Comparison of ENCODE assay signal across 20 cellular contexts in the genomic region with DNA sequence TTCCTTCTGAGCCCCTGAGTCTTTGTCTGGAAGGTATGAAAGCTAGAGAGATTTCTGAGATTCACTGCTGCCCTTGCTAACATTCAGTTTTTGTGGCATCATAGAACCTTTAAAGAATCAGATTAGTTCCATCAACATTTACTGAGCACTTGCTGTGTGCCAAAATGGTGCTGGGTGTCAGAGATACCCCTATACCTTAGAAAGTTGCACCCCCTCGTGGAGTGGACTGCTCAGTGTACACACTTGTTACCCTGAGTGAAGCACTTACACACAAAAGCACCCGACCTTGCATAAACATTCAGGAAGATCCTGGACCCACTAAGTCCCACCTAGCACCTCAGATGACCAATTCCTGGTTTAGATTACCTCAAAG.
DNase-seq lines count a peak whose midpoint lies in the region; ATAC-seq, FAIRE-seq and TF ChIP-seq lines count a peak whose summit lies in the region.
"Had no signal": no experiment of that assay in that cellular context is flagged by ENCODE, and none has a peak within 500 bp of the region (broad histone marks: within the 10 kb centered on the region; RNA-seq: fewer than 3 reads in every experiment).

No MANE protein-coding gene starts in this region.

- H3K4me2 ChIP-seq in OCI-LY3 (ENCODE audit: low read length), result peak overlapping the region; percentile 6; the same call in 1 of the 2 replicates
- no peak overlapping the region for H3K4me2 ChIP-seq in GM12878 (ENCODE audit: control insufficient read depth, insufficient read depth)

- H3K4me1 Mint-ChIP-seq in stimulated activated naive B cell treated with anti-CD40 and anti-IgM and Interleukin-4, amounts not matched to agents 10 μg/mL and 1 μg/mL and 100 μg/mL, for 72 hours, result no peaks in the 10 kb centered on the region
- H3K4me1 Mint-ChIP-seq in effector memory CD8-positive, alpha-beta T cell (ENCODE audit: low read depth in 2 of 2), result no peaks in the 10 kb centered on the region
- H3K4me1 Mint-ChIP-seq: T-cell had no signal

- H3K9me3 ChIP-seq in OCI-LY3 (ENCODE audit: insufficient read depth, low read length), result no peaks in the 10 kb centered on the region
- H3K9me3 ChIP-seq in GM12878 (replicated peaks; ENCODE audit: control insufficient read depth, insufficient read depth, low read length), result no peaks in the 10 kb centered on the region
- H3K9me3 ChIP-seq in stomach, result no peaks in the 10 kb centered on the region
- H3K9me3 ChIP-seq: Peyer's patch had no signal

- no peaks in the 10 kb centered on the region for H3K9me3 Mint-ChIP-seq in stimulated activated naive B cell treated with anti-CD40 and anti-IgM and Interleukin-4, amounts not matched to agents 10 μg/mL and 1 μg/mL and 100 μg/mL, for 72 hours
- no peaks in the 10 kb centered on the region for H3K9me3 Mint-ChIP-seq in effector memory CD8-positive, alpha-beta T cell
- H3K9me3 Mint-ChIP-seq: T-cell had no signal

- H3K4me1 ChIP-seq in OCI-LY3 (ENCODE audit: low read length), result peaks cover 38% of the 10 kb centered on the region
- H3K4me1 ChIP-seq in GM12878 (ENCODE audit: control insufficient read depth, insufficient read depth, low read length), result no peaks in the 10 kb centered on the region
- no peaks in the 10 kb centered on the region for H3K4me1 ChIP-seq in stomach
- H3K4me1 ChIP-seq: Peyer's patch had no signal

- no TSS peak for BruUV-seq in GM12878 (replicated peaks; lab: Mats Ljungman, UMichigan)

- H3K27ac Mint-ChIP-seq in stimulated activated naive B cell treated with anti-CD40 and anti-IgM and Interleukin-4, amounts not matched to agents 10 μg/mL and 1 μg/mL and 100 μg/mL, for 72 hours, result no peak overlapping the region
- H3K27ac Mint-ChIP-seq in effector memory CD8-positive, alpha-beta T cell, result no peak overlapping the region
- H3K27ac Mint-ChIP-seq: T-cell had no signal

- no peak for FAIRE-seq in GM12878 (lab: Jason Lieb, UNC)

- no peak overlapping the region for H3K4me3 ChIP-seq in GM12865 (ENCODE audit: low read depth, low read length)
- no peak overlapping the region for H3K4me3 ChIP-seq in OCI-LY3 (ENCODE audit: low read length)
- no peak overlapping the region for H3K4me3 ChIP-seq in GM12878
- H3K4me3 ChIP-seq in stomach, result no peak overlapping the region
- H3K4me3 ChIP-seq: Peyer's patch, SK-N-MC had no signal

- DNase-seq in GM12865 (ENCODE audit: low read depth), result peak; percentile 15
- DNase-seq in GM12878 (ENCODE audit: low read depth, low spot score), result no peak
- peak; percentile 29 for DNase-seq in stomach
- no peak for DNase-seq in cardiac septum (ENCODE audit: low spot score)
- DNase-seq in stimulated activated naive B cell treated with anti-CD40 and anti-IgM and Interleukin-4, amounts not matched to agents 10 μg/mL and 1 μg/mL and 100 μg/mL, for 72 hours, result no peak
- no peak for DNase-seq in effector memory CD8-positive, alpha-beta T cell
- DNase-seq: ACHN, GDM1, GOT3, NCI-H1105, NCI-H1694 treated with DMSO at 0.1 percent for 48 hours, NCI-H510A, Peyer's patch, T-cell had no signal

- H2AFZ ChIP-seq in OCI-LY3 (ENCODE audit: low read depth, low read length) (peak overlapping the region; percentile 42; the same call in 1 of the 2 replicates), GM12878 (ENCODE audit: control insufficient read depth, low read depth, low read length) (no peak overlapping the region)

- H3K27me3 ChIP-seq in OCI-LY3 (ENCODE audit: low read depth, low read length), result peaks cover 5% of the 10 kb centered on the region; the same call in 1 of the 2 replicates
- no peaks in the 10 kb centered on the region; a peak in 1 of 4 replicates for H3K27me3 ChIP-seq in GM12878 (replicated peaks in 1 of 2; ENCODE audit: control insufficient read depth in 2 of 2, insufficient read depth in 2 of 2, low read length in 1 of 2)
- peaks cover 0 to 19% (median 0%) of the 10 kb centered on the region in 3 donors for H3K27me3 ChIP-seq in stomach
- H3K27me3 ChIP-seq: Peyer's patch had no signal

- WGBS in GM12878 (ENCODE audit: insufficient coverage, insufficient replicate concordance, low lambda C conversion rate, missing lambda C conversion rate), result 3% methylated on average over 2 of the region's 2 CpGs
- WGBS in stomach, 5 donors, result 30 to 48% (median 44%) methylated on average over 2 of the region's 2 CpGs

- SMC1A ChIA-PET in GM12878 (lab: Charles Lee; ENCODE audit: uncharacterized antibody, unreplicated experiment), result interaction anchor here (1.0 kb wide), 1 partner anchor 21 kb away, joined by 3 read pairs; no protein-coding TSS in a partner anchor

- H3K4me3 Mint-ChIP-seq in stimulated activated naive B cell treated with anti-CD40 and anti-IgM and Interleukin-4, amounts not matched to agents 10 μg/mL and 1 μg/mL and 100 μg/mL, for 72 hours, result no peak overlapping the region
- H3K4me3 Mint-ChIP-seq in effector memory CD8-positive, alpha-beta T cell, result no peak overlapping the region
- H3K4me3 Mint-ChIP-seq: T-cell had no signal

- no peaks in the 10 kb centered on the region for H3K36me3 ChIP-seq in OCI-LY3 (replicated peaks; ENCODE audit: low read depth, low read length)
- H3K36me3 ChIP-seq in GM12878 (ENCODE audit: control insufficient read depth in 2 of 2, insufficient read depth in 2 of 2, low read length in 1 of 2), result no peaks in the 10 kb centered on the region
- no peaks in the 10 kb centered on the region for H3K36me3 ChIP-seq in stomach
- H3K36me3 ChIP-seq: Peyer's patch had no signal

- TF ChIP-seq EP300 in GM12878 (IDR thresholded peaks at IDR 0.05; ENCODE audit: borderline replicate concordance in 1 of 2, control insufficient read depth in 1 of 2, low read depth in 2 of 2, low read length in 2 of 2) (no peak), stomach (IDR thresholded peaks at IDR 0.05) (no peak)

- TF ChIP-seq POLR2A in GM12878 (IDR thresholded peaks at IDR 0.05; ENCODE audit: low read depth, low read length), result no peak
- TF ChIP-seq POLR2A in stomach (IDR thresholded peaks at IDR 0.05), result no peak

- RAD21 ChIA-PET in GM12878 (lab: Charles Lee; ENCODE audit: unreplicated experiment), result no interaction called here

- peak; percentile 1 for TF ChIP-seq CTCF in GM12865 (IDR thresholded peaks at IDR 0.05; ENCODE audit: insufficient read depth, low read depth, low read length, missing control alignments)
- peak; percentile 73 for TF ChIP-seq CTCF in OCI-LY3 (IDR thresholded peaks at IDR 0.05; ENCODE audit: low read depth, low read length)
- peak; percentile 15 to 28 (median 19); a peak in 3 of 6 replicates for TF ChIP-seq CTCF in GM12878 (IDR thresholded peaks at IDR 0.05 in 2 of 3, conservative IDR thresholded peaks at IDR 0.05 in 1 of 3; ENCODE audit: control insufficient read depth in 2 of 3, extremely low read depth in 1 of 3, insufficient read depth in 1 of 3, low read depth in 3 of 3, low read length in 3 of 3)
- no peak for TF ChIP-seq CTCF in stomach (IDR thresholded peaks at IDR 0.05)

- peaks cover 13 to 19% of the 10 kb centered on the region in 2 donors for H3K27me3 Mint-ChIP-seq in stimulated activated naive B cell treated with anti-CD40 and anti-IgM and Interleukin-4, amounts not matched to agents 10 μg/mL and 1 μg/mL and 100 μg/mL, for 72 hours
- peaks cover 47 to 66% of the 10 kb centered on the region in 2 donors for H3K27me3 Mint-ChIP-seq in effector memory CD8-positive, alpha-beta T cell

- H4K20me1 ChIP-seq in OCI-LY3 (ENCODE audit: insufficient read depth, low read length) (no peaks in the 10 kb centered on the region), GM12878 (ENCODE audit: control insufficient read depth, insufficient read depth) (no peaks in the 10 kb centered on the region)

- H3K27ac ChIP-seq in OCI-LY3 (ENCODE audit: low read length), result peak overlapping the region; percentile 13; the same call in 1 of the 2 replicates
- no peak overlapping the region for H3K27ac ChIP-seq in GM12878 (ENCODE audit: control insufficient read depth, insufficient read depth)
- H3K27ac ChIP-seq in stomach, result no peak overlapping the region
- H3K27ac ChIP-seq: C4-2B, Peyer's patch, SK-N-MC had no signal

- peak; percentile 27; the same call in 1 of the 2 replicates for TF ChIP-seq RAD21 in GM12878 (IDR thresholded peaks at IDR 0.05; ENCODE audit: insufficient read depth, low read depth, low read length)

- H3K36me3 Mint-ChIP-seq in stimulated activated naive B cell treated with anti-CD40 and anti-IgM and Interleukin-4, amounts not matched to agents 10 μg/mL and 1 μg/mL and 100 μg/mL, for 72 hours, result no peaks in the 10 kb centered on the region
- H3K36me3 Mint-ChIP-seq in effector memory CD8-positive, alpha-beta T cell (ENCODE audit: insufficient read depth), result no peaks in the 10 kb centered on the region
- H3K36me3 Mint-ChIP-seq: T-cell had no signal

- intact Hi-C loops in GM12878 (cut with micrococcal nuclease; ENCODE audit: unreplicated experiment), result no loop called here
- intact Hi-C loops in stomach (cut with DNase I; ENCODE audit: low total_unique reads), result no loop called here
- intact Hi-C loops in cardiac septum (cut with DNase I), result no loop called here

- in situ Hi-C loops in GM12878 (cut with MboI), result no loop called here

- H3K79me2 ChIP-seq in OCI-LY3 (ENCODE audit: low read length) (no peaks in the 10 kb centered on the region), GM12878 (ENCODE audit: control insufficient read depth, insufficient read depth, low read length) (no peaks in the 10 kb centered on the region)

- CTCF ChIA-PET in GM12878 (lab: Yijun Ruan, JAX), result no interaction called here

- no peak overlapping the region; the same call in 1 of the 2 replicates for H3K9ac ChIP-seq in OCI-LY3 (ENCODE audit: low read length)
- H3K9ac ChIP-seq in GM12878 (ENCODE audit: control insufficient read depth, insufficient read depth, low read length), result no peak overlapping the region

- ATAC-seq in GM12878 (no peak), GM21723 (IDR thresholded peaks at IDR 0.05; ENCODE audit: unreplicated experiment) (no peak)
- ATAC-seq in stimulated activated naive B cell treated with anti-CD40 and anti-IgM and Interleukin-4, amounts not matched to agents 10 μg/mL and 1 μg/mL and 100 μg/mL, for 72 hours (replicated peaks), result no peak
- no peak for ATAC-seq in effector memory CD8-positive, alpha-beta T cell (replicated peaks)
- ATAC-seq: HCT116, Right ventricle myocardium inferior, T-cell had no signal

- POLR2A ChIA-PET in GM12878 (lab: Charles Lee), result no interaction called here

TF ChIP-seq in GM12878, 131 proteins besides CTCF, POLR2A, EP300 and RAD21:
- peak; percentile 42; the same call in 1 of the 2 replicates for TF ChIP-seq SMC3 (IDR thresholded peaks at IDR 0.05; ENCODE audit: borderline replicate concordance, low read length)
- TF ChIP-seq GABPA (IDR thresholded peaks at IDR 0.05; ENCODE audit: low read depth), result no peak

Comparison
In these comparisons a context has a peak if more than half of its experiments do, and no peak if none do; other contexts are left out.
1. DNase-seq: peak in GM12865 (single experiment) and stomach (single experiment); none in GM12878 (single experiment), cardiac septum (single experiment), stimulated activated naive B cell treated with anti-CD40 and anti-IgM and Interleukin-4, amounts not matched to agents 10 μg/mL and 1 μg/mL and 100 μg/mL, for 72 hours (single experiment) and effector memory CD8-positive, alpha-beta T cell (0 of 3).
2. CTCF ChIP-seq: peak in GM12865 (single experiment), OCI-LY3 (single experiment) and GM12878 (3 of 3); none in stomach (0 of 7).